Comparison of ENCODE assay signal across 2 cellular contexts in genomic region chr1:203555046-203555445, GRCh38.
A peak's percentile ranks its signal among the peaks of the same experiment; 100 is the strongest.
TF ChIP-seq lines count a peak whose summit lies in the region.

No MANE protein-coding gene starts in this region.

TF ChIP-seq in IMR-90, 13 proteins besides CTCF, POLR2A, EP300 and RAD21:
- TF ChIP-seq SMC3 (IDR thresholded peaks at IDR 0.05; ENCODE audit: low read depth, low read length) (no peak), MXI1 (IDR thresholded peaks at IDR 0.05; ENCODE audit: borderline replicate concordance, low read depth, low read length) (no peak), MAZ (IDR thresholded peaks at IDR 0.05; ENCODE audit: borderline replicate concordance, low read depth, low read length) (no peak), FOS (IDR thresholded peaks at IDR 0.05; ENCODE audit: low read depth, low read length) (no peak), CEBPB (IDR thresholded peaks at IDR 0.05; ENCODE audit: low read depth, low read length) (no peak), BHLHE40 (IDR thresholded peaks at IDR 0.05; ENCODE audit: low read depth, low read length) (no peak), MAFK (IDR thresholded peaks at IDR 0.05; ENCODE audit: low read depth, low read length) (no peak), NFE2L2 (IDR thresholded peaks at IDR 0.05; ENCODE audit: low read depth, low read length) (no peak), CHD1 (IDR thresholded peaks at IDR 0.05; ENCODE audit: low read depth, low read length) (no peak), RCOR1 (IDR thresholded peaks at IDR 0.05; ENCODE audit: insufficient replicate concordance, low read length) (no peak), RFX5 (IDR thresholded peaks at IDR 0.05; ENCODE audit: low read depth, low read length) (no peak)
- TF ChIP-seq, protein P1, sequence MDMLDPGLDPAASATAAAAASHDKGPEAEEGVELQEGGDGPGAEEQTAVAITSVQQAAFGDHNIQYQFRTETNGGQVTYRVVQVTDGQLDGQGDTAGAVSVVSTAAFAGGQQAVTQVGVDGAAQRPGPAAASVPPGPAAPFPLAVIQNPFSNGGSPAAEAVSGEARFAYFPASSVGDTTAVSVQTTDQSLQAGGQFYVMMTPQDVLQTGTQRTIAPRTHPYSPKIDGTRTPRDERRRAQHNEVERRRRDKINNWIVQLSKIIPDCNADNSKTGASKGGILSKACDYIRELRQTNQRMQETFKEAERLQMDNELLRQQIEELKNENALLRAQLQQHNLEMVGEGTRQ (IDR thresholded peaks at IDR 0.05; ENCODE audit: low read depth, low read length) = no peak
- TF ChIP-seq, protein P2, sequence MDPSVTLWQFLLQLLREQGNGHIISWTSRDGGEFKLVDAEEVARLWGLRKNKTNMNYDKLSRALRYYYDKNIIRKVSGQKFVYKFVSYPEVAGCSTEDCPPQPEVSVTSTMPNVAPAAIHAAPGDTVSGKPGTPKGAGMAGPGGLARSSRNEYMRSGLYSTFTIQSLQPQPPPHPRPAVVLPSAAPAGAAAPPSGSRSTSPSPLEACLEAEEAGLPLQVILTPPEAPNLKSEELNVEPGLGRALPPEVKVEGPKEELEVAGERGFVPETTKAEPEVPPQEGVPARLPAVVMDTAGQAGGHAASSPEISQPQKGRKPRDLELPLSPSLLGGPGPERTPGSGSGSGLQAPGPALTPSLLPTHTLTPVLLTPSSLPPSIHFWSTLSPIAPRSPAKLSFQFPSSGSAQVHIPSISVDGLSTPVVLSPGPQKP (IDR thresholded peaks at IDR 0.05; ENCODE audit: borderline replicate concordance, low read depth, low read length) = no peak

TF ChIP-seq in H1, 55 proteins besides CTCF, POLR2A, EP300 and RAD21:
- TF ChIP-seq, protein P3, sequence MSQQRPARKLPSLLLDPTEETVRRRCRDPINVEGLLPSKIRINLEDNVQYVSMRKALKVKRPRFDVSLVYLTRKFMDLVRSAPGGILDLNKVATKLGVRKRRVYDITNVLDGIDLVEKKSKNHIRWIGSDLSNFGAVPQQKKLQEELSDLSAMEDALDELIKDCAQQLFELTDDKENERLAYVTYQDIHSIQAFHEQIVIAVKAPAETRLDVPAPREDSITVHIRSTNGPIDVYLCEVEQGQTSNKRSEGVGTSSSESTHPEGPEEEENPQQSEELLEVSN (IDR thresholded peaks at IDR 0.05) = no peak
- peak; percentile 25; the same call in 1 of the 2 replicates for TF ChIP-seq CREB1 (IDR thresholded peaks at IDR 0.05)
